18 cellular contexts compared by ENCODE assay signal in the genomic region with DNA sequence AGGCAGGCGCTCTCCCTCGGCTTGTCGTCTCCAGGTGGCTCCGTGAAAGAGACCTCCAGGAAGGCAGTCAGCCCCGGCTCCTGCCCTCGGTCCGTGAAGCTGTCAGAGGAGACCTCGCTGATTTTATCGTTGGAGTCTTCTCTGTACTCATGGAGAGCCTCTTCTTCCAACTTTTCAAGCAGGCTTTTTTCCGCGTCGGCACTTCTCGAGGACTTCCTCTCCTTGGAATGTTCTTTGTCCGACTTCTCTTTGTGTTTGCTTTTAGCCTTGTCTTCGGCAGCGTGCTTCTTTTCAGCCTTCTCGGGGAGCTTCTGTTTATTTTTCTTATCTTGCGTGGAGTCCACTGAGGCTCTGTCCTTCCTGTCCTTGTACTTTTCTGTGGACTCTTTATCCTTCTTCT.
A peak's percentile ranks its signal among the peaks of the same experiment; 100 is the strongest.
DNase-seq lines count a peak whose midpoint lies in the region; ATAC-seq, FAIRE-seq and TF ChIP-seq lines count a peak whose summit lies in the region.
"Had no signal": no experiment of that assay in that cellular context is flagged by ENCODE, and none has a peak within 500 bp of the region (broad histone marks: within the 10 kb centered on the region; RNA-seq: fewer than 3 reads in every experiment).

No MANE protein-coding gene starts in this region.

- no peak for FAIRE-seq in GM12878 (lab: Jason Lieb, UNC)
- FAIRE-seq: GM12891, GM19239, HTR-8/SVneo had no signal

- POLR2A ChIA-PET in GM12878 (lab: Charles Lee) = no interaction called here

- intact Hi-C loops in Right ventricle myocardium inferior (cut with DNase I) = no loop called here
- intact Hi-C loops in cardiac septum (cut with DNase I) = no loop called here
- intact Hi-C loops in GM12878 (cut with micrococcal nuclease; ENCODE audit: unreplicated experiment) = no loop called here
- intact Hi-C loops in activated T-helper 2 cell treated with anti-CD3 and anti-CD28 coated beads, Interferon-gamma antibody, Interleukin-2, Interleukin-4, amounts not matched to agents 10 μg/mL and 5 μg/mL and 100 μg/mL, durations not matched to agents 14 hours and 24 hours and 36 hours (cut with micrococcal nuclease) = no loop called here

- H3K36me3 Mint-ChIP-seq in GM23338 (ENCODE audit: low read depth) (peaks cover 20% of the 10 kb centered on the region), neural progenitor cell (peaks cover 6% of the 10 kb centered on the region)
- peaks cover 22% of the 10 kb centered on the region for H3K36me3 Mint-ChIP-seq in activated T-helper 2 cell treated with anti-CD3 and anti-CD28 coated beads, Interferon-gamma antibody, Interleukin-2, Interleukin-4, amounts not matched to agents 10 μg/mL and 5 μg/mL and 100 μg/mL, durations not matched to agents 14 hours and 24 hours and 36 hours (ENCODE audit: low read depth)

- in situ Hi-C loops in GM12878 (cut with MboI) = no loop called here

- ATAC-seq in Right ventricle myocardium inferior (no peak), GM23338 (no peak), GM12878 (no peak)
- ATAC-seq: CD8-positive, alpha-beta T cell had no signal

- SMC1A ChIA-PET in GM12878 (lab: Charles Lee; ENCODE audit: uncharacterized antibody, unreplicated experiment) = interaction anchor here (1.3 kb wide), 1 partner anchor 13 kb away, joined by 3 read pairs; no protein-coding TSS in a partner anchor

- H3K27ac ChIP-seq in GM23338 (ENCODE audit: low read depth) (peak overlapping the region; percentile 69; the same call in 1 of the 2 replicates), GM12878 (ENCODE audit: control insufficient read depth, insufficient read depth) (no peak overlapping the region), neural progenitor cell (peak overlapping the region; percentile 37)
- H3K27ac ChIP-seq: 22Rv1; BLaER1 treated with 17β-estradiol and CSF1 and Interleukin-3, amounts not matched to agents 10 nM and 100 nM; HL-60 had no signal

- no peaks in the 10 kb centered on the region for H3K9me2 ChIP-seq in GM23338 (ENCODE audit: insufficient read depth)

- H3K79me2 ChIP-seq in GM23338 (replicated peaks; ENCODE audit: insufficient read depth) (no peaks in the 10 kb centered on the region; the same call in 1 of the 2 replicates), GM12878 (ENCODE audit: control insufficient read depth, insufficient read depth, low read length) (no peaks in the 10 kb centered on the region), neural progenitor cell (ENCODE audit: low read depth) (no peaks in the 10 kb centered on the region)

- TF ChIP-seq POLR2A in GM12878 (IDR thresholded peaks at IDR 0.05; ENCODE audit: low read depth, low read length) = no peak

- no peak for TF ChIP-seq EP300 in GM12878 (IDR thresholded peaks at IDR 0.05; ENCODE audit: borderline replicate concordance in 1 of 2, control insufficient read depth in 1 of 2, low read depth in 2 of 2, low read length in 2 of 2)

- no peak overlapping the region for H3K9ac ChIP-seq in GM12878 (ENCODE audit: control insufficient read depth, insufficient read depth, low read length)
- no peak overlapping the region for H3K9ac ChIP-seq in neural progenitor cell

- TF ChIP-seq RAD21 in GM12878 (IDR thresholded peaks at IDR 0.05; ENCODE audit: insufficient read depth, low read depth, low read length) = no peak

- CTCF ChIA-PET in GM12878 (lab: Yijun Ruan, JAX) = interaction anchor here (0.5 to 0.8 kb wide), 2 partner anchors 42 to 811 kb away, joined by 3 read pairs; no protein-coding TSS in a partner anchor

- H3K4me2 ChIP-seq in GM23338 (no peak overlapping the region), GM12878 (ENCODE audit: control insufficient read depth, insufficient read depth) (no peak overlapping the region), neural progenitor cell (no peak overlapping the region)
- H3K4me2 ChIP-seq: BLaER1 treated with 17β-estradiol and CSF1 and Interleukin-3, amounts not matched to agents 10 nM and 100 nM had no signal

- RAD21 ChIA-PET in GM12878 (lab: Charles Lee; ENCODE audit: unreplicated experiment) = no interaction called here

- H3F3A ChIP-seq in GM23338 (replicated peaks; ENCODE audit: low read depth) (peaks cover 14% of the 10 kb centered on the region; the same call in 1 of the 2 replicates), neural progenitor cell (ENCODE audit: low read depth) (no peaks in the 10 kb centered on the region)

- H3K4me3 Mint-ChIP-seq in GM23338 (no peak overlapping the region), neural progenitor cell (no peak overlapping the region)
- H3K4me3 Mint-ChIP-seq in activated T-helper 2 cell treated with anti-CD3 and anti-CD28 coated beads, Interferon-gamma antibody, Interleukin-2, Interleukin-4, amounts not matched to agents 10 μg/mL and 5 μg/mL and 100 μg/mL, durations not matched to agents 14 hours and 24 hours and 36 hours (ENCODE audit: low read depth) = no peak overlapping the region
- H3K4me3 Mint-ChIP-seq: CD8-positive, alpha-beta T cell had no signal

- peaks cover 6% of the 10 kb centered on the region for H3K27me3 Mint-ChIP-seq in GM23338 (ENCODE audit: insufficient read depth, low read depth, poor library complexity)
- H3K27me3 Mint-ChIP-seq in neural progenitor cell (ENCODE audit: insufficient read depth, low read depth) = peaks cover 3% of the 10 kb centered on the region
- no peaks in the 10 kb centered on the region for H3K27me3 Mint-ChIP-seq in activated T-helper 2 cell treated with anti-CD3 and anti-CD28 coated beads, Interferon-gamma antibody, Interleukin-2, Interleukin-4, amounts not matched to agents 10 μg/mL and 5 μg/mL and 100 μg/mL, durations not matched to agents 14 hours and 24 hours and 36 hours (ENCODE audit: low read depth)

- BruUV-seq in GM12878 (replicated peaks; lab: Mats Ljungman, UMichigan) = TSS peak; percentile 47

- H3K4me1 Mint-ChIP-seq in GM23338 (0 out of 3 replicates have a peak, but pooled peaks cover 2% of the 10 kb centered on the region), neural progenitor cell (peaks cover 10% of the 10 kb centered on the region)
- H3K4me1 Mint-ChIP-seq in activated T-helper 2 cell treated with anti-CD3 and anti-CD28 coated beads, Interferon-gamma antibody, Interleukin-2, Interleukin-4, amounts not matched to agents 10 μg/mL and 5 μg/mL and 100 μg/mL, durations not matched to agents 14 hours and 24 hours and 36 hours (ENCODE audit: low read depth) = no peaks in the 10 kb centered on the region

- H3K9me3 Mint-ChIP-seq in GM23338 (no peaks in the 10 kb centered on the region), neural progenitor cell (no peaks in the 10 kb centered on the region)
- H3K9me3 Mint-ChIP-seq in activated T-helper 2 cell treated with anti-CD3 and anti-CD28 coated beads, Interferon-gamma antibody, Interleukin-2, Interleukin-4, amounts not matched to agents 10 μg/mL and 5 μg/mL and 100 μg/mL, durations not matched to agents 14 hours and 24 hours and 36 hours = no peaks in the 10 kb centered on the region
- H3K9me3 Mint-ChIP-seq: CD8-positive, alpha-beta T cell had no signal

- H3K4me1 ChIP-seq in GM23338 (ENCODE audit: insufficient read depth) = no peaks in the 10 kb centered on the region
- H3K4me1 ChIP-seq in GM12878 (ENCODE audit: control insufficient read depth, insufficient read depth, low read length) = no peaks in the 10 kb centered on the region
- H3K4me1 ChIP-seq in neural progenitor cell = no peaks in the 10 kb centered on the region
- H3K4me1 ChIP-seq: HAP-1 had no signal

- H2AFZ ChIP-seq in GM23338 = no peak overlapping the region
- no peak overlapping the region for H2AFZ ChIP-seq in GM12878 (ENCODE audit: control insufficient read depth, low read depth, low read length)
- H2AFZ ChIP-seq in neural progenitor cell (replicated peaks) = no peak overlapping the region

- H4K20me1 ChIP-seq in GM23338 (replicated peaks; ENCODE audit: insufficient read depth) (peaks cover 5% of the 10 kb centered on the region), GM12878 (ENCODE audit: control insufficient read depth, insufficient read depth) (no peaks in the 10 kb centered on the region), neural progenitor cell (ENCODE audit: low read depth) (peaks cover 29% of the 10 kb centered on the region)

- no peaks in the 10 kb centered on the region for H3K27me3 ChIP-seq in GM23338 (ENCODE audit: insufficient read depth)
- H3K27me3 ChIP-seq in GM12878 (replicated peaks in 1 of 2; ENCODE audit: control insufficient read depth in 2 of 2, insufficient read depth in 2 of 2, low read length in 1 of 2) = no peaks in the 10 kb centered on the region
- H3K27me3 ChIP-seq in neural progenitor cell = no peaks in the 10 kb centered on the region
- H3K27me3 ChIP-seq: BLaER1 treated with 17β-estradiol and CSF1 and Interleukin-3, amounts not matched to agents 10 nM and 100 nM had no signal

- H3K4me3 ChIP-seq in GM23338 (no peak overlapping the region), GM12878 (no peak overlapping the region), neural progenitor cell (no peak overlapping the region)
- H3K4me3 ChIP-seq: BLaER1 treated with 17β-estradiol and CSF1 and Interleukin-3, amounts not matched to agents 10 nM and 100 nM; HAP-1 had no signal

- H3K36me3 ChIP-seq in GM23338 (ENCODE audit: insufficient read depth) (peaks cover 26% of the 10 kb centered on the region; the same call in 1 of the 2 replicates), GM12878 (ENCODE audit: control insufficient read depth in 2 of 2, insufficient read depth in 2 of 2, low read length in 1 of 2) (peaks cover 30 to 39% of the 10 kb centered on the region in 2 experiments), neural progenitor cell (no peaks in the 10 kb centered on the region)

- H3K27ac Mint-ChIP-seq in GM23338 (no peak overlapping the region), neural progenitor cell (no peak overlapping the region)
- no peak overlapping the region for H3K27ac Mint-ChIP-seq in activated T-helper 2 cell treated with anti-CD3 and anti-CD28 coated beads, Interferon-gamma antibody, Interleukin-2, Interleukin-4, amounts not matched to agents 10 μg/mL and 5 μg/mL and 100 μg/mL, durations not matched to agents 14 hours and 24 hours and 36 hours
- H3K27ac Mint-ChIP-seq: CD8-positive, alpha-beta T cell had no signal

- 92% methylated on average over 16 of the region's 18 CpGs for WGBS in GM12878 (ENCODE audit: insufficient coverage, insufficient replicate concordance, low lambda C conversion rate, missing lambda C conversion rate)

- no peak for TF ChIP-seq CTCF in GM23338 (conservative IDR thresholded peaks at IDR 0.05; ENCODE audit: low read depth in 2 of 2)
- no peak for TF ChIP-seq CTCF in GM12878 (IDR thresholded peaks at IDR 0.05 in 2 of 3, conservative IDR thresholded peaks at IDR 0.05 in 1 of 3; ENCODE audit: control insufficient read depth in 2 of 3, extremely low read depth in 1 of 3, insufficient read depth in 1 of 3, low read depth in 3 of 3, low read length in 3 of 3)
- no peak for TF ChIP-seq CTCF in neural progenitor cell (IDR thresholded peaks at IDR 0.05)

- H3K9me3 ChIP-seq in GM12878 (replicated peaks; ENCODE audit: control insufficient read depth, insufficient read depth, low read length) (no peaks in the 10 kb centered on the region), neural progenitor cell (ENCODE audit: low read depth) (no peaks in the 10 kb centered on the region)
- H3K9me3 ChIP-seq: BLaER1 treated with 17β-estradiol and CSF1 and Interleukin-3, amounts not matched to agents 10 nM and 100 nM; HAP-1 had no signal

- DNase-seq in Right ventricle myocardium inferior (ENCODE audit: missing footprints) (peak; percentile 46), cardiac septum (ENCODE audit: low spot score) (no peak), GM23338 (ENCODE audit: low spot score) (no peak), GM12878 (ENCODE audit: low read depth, low spot score) (no peak), neural progenitor cell (ENCODE audit: low spot score) (no peak), HT-29 (ENCODE audit: low spot score) (no peak), amygdala (lab: John Stamatoyannopoulos, UW) (no peak)
- no peak for DNase-seq in activated T-helper 2 cell treated with anti-CD3 and anti-CD28 coated beads, Interferon-gamma antibody, Interleukin-2, Interleukin-4, amounts not matched to agents 10 μg/mL and 5 μg/mL and 100 μg/mL, durations not matched to agents 14 hours and 24 hours and 36 hours (ENCODE audit: low spot score)
- DNase-seq: Calu3; CD8-positive, alpha-beta T cell; DMS79 treated with DMSO at 0.1 percent for 48 hours had no signal
